Comparison of ENCODE assay signal across 12 cellular contexts in the genomic region with DNA sequence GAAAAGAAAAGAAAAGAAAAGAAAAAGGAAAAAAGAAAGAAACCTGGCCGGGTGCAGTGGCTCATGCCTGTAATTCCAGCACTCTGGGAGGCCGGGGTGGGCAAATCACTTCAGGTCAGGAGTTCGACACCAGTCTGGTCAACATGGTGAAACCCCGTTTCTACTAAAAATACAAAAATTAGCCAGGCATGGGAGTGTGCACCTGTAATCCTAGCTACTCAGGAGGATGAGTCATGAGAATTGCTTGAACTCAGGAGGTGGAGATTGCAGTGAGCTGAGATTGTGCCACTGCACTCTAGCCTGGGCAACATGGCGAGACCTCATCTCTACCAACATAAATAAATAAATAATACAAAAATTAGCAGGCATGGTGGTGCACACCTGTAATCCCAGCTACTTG. TPM values are rescaled to one million over a fixed set of nuclear protein-coding genes. Genes with fewer than 3 reads are reported as not detected.
"Had no signal": no experiment of that assay in that cellular context is flagged by ENCODE, and none has a peak within 500 bp of the region (broad histone marks: within the 10 kb centered on the region; RNA-seq: fewer than 3 reads in every experiment).

No MANE protein-coding gene starts in this region.

RNA-seq across cellular contexts. Expression of gene GUCA1B, which starts 2.4 kb away (rescaled TPM):
- total RNA-seq: body of pancreas, SJSA1 had no signal

RNA-seq across cellular contexts. Expression of gene GUCA1A, which starts 19.2 kb away (rescaled TPM):
- total RNA-seq: activated B cell treated with CpG ODN at 0.5 μM for 24 hours; activated CD4-positive, alpha-beta memory T cell treated with anti-CD3 and anti-CD28 coated beads for 36 hours; activated naive CD4-positive, alpha-beta T cell treated with anti-CD3 and anti-CD28 coated beads for 36 hours; activated T-cell treated with anti-CD3 and anti-CD28 coated beads, Interleukin-2, amount 50 U/mL, for 4 hours; activated T-helper 1 cell treated with anti-CD3 and anti-CD28 coated beads, Interleukin-12 subunit alpha, Interleukin-12 subunit beta, Interleukin-2, Interleukin-4 antibody, amounts not matched to agents 30 ng/mL and 10 ng/mL and 1 ng/mL, durations not matched to agents 14 hours and 24 hours and 36 hours; adrenal gland; body of pancreas; breast epithelium; PC-9; SJSA1; T-cell had no signal
- polyA plus RNA-seq: adrenal gland had no signal

RNA-seq across cellular contexts. Expression of gene C6orf132, which starts 50.0 kb away (rescaled TPM):
- total RNA-seq: activated B cell treated with CpG ODN at 0.5 μM for 24 hours, SJSA1 had no signal
- polyA plus RNA-seq: SK-N-SH had no signal
